In genomic region chr3:1892459-1892858, GRCh38 we compare ENCODE assay signal across 7 cellular contexts.
"Had no signal": no experiment of that assay in that cellular context is flagged by ENCODE, and none has a peak within 500 bp of the region (broad histone marks: within the 10 kb centered on the region; RNA-seq: fewer than 3 reads in every experiment).

No MANE protein-coding gene starts in this region.

- DNase-seq: GM23248, GOT3, H7, KBM-7 had no signal

- H3K27ac Mint-ChIP-seq: IgD-negative memory B cell had no signal

- H3K27me3 Mint-ChIP-seq: IgD-negative memory B cell had no signal

- FAIRE-seq: HepG2 had no signal

- H3K4me1 Mint-ChIP-seq: IgD-negative memory B cell had no signal

- H3K4me3 Mint-ChIP-seq: IgD-negative memory B cell had no signal

- ATAC-seq: HCT116, HepG2 had no signal
